8 cellular contexts compared by ENCODE assay signal in the genomic region with DNA sequence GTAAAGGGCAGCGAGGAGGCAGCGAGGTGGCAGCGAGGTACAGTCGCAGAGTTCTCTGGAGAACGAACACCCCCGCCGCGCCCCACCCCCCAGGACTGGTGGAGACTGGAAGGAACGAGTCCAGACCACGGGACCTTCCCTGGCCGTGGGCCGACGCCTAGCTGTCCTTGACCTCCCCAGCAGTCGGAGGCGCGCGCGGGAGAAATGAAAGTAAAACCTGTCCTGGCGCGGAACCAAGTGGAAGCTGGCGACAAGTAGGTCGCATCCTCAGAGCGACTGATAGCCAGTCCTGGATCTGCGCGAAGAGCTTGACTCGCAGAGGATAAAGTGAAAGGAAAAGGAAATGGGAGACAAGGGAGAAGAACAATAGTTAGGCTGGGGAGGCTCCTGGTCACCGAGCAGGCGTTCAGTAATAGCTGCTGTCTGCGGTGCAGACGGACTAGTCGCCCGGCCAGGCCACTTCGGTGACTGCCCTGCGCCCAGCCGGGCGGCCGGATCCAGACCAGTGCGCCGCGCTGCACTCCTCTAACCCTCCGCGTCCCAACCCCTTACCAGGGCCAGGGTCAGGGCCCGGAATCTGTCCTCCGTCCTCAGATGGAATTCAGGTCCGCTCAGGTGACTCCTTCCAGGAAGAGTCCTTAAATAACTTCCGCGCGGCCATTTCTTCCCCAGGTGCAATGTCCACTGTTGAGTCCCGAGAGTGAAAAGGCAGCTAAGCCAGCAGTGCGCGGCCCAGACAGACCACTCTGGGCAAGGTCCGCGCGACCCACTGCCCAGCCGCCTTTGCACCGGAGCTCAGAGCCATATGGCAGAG. TPM values are rescaled to one million over a fixed set of nuclear protein-coding genes. Genes with fewer than 3 reads are reported as not detected.
DNase-seq lines count a peak whose midpoint lies in the region; ATAC-seq and TF ChIP-seq lines count a peak whose summit lies in the region.

No MANE protein-coding gene starts in this region.

- H3K27me3 ChIP-seq in AG04450 (ENCODE audit: control insufficient read depth, insufficient read depth, low read length) (no peaks in the 10 kb centered on the region), NT2/D1 (ENCODE audit: insufficient read depth, insufficient read length) (peaks cover 36% of the 10 kb centered on the region), thyroid gland (no peaks in the 10 kb centered on the region)

- CTCF ChIA-PET in AG04450 (lab: Charles Lee), result interaction anchor here (0.5 to 3.3 kb wide), 7 partner anchors 64 to 545 kb away, joined by 3 to 33 read pairs (median 3); no protein-coding TSS in a partner anchor

- no peaks in the 10 kb centered on the region for H3K4me1 ChIP-seq in NT2/D1 (ENCODE audit: insufficient read depth, insufficient read length)
- peaks cover 40 to 43% of the 10 kb centered on the region in 2 donors for H3K4me1 ChIP-seq in thyroid gland

- H3K27ac ChIP-seq in AG04450 (ENCODE audit: low read depth, low read length), result peak overlapping the region; percentile 95
- H3K27ac ChIP-seq in thyroid gland, result peak overlapping the region; percentile 88 to 97 (median 88)

- DNase-seq in AG04450 (ENCODE audit: low read depth, low spot score) (no peak), NT2/D1 (ENCODE audit: low read depth, low spot score) (no peak), fibroblast of mammary gland (ENCODE audit: low read depth) (peak; percentile 67), naive B cell (peak; percentile 69), thyroid gland (peak; percentile 97 to 98)
- peak; percentile 89 for DNase-seq in activated effector memory CD4-positive, alpha-beta T cell treated with anti-CD3 and anti-CD28 coated beads, Interleukin-2, amount 50 U/mL, for 16 hours

- H3K9me3 ChIP-seq in AG04450 (ENCODE audit: control insufficient read depth, insufficient read depth, low read length) (peaks cover 11% of the 10 kb centered on the region; the same call in 1 of the 2 replicates), NT2/D1 (ENCODE audit: insufficient read depth, low read length) (no peaks in the 10 kb centered on the region), thyroid gland (no peaks in the 10 kb centered on the region)

- TF ChIP-seq CTCF in AG04450 (IDR thresholded peaks at IDR 0.05; ENCODE audit: low read depth, low read length), result no peak
- no peak for TF ChIP-seq CTCF in fibroblast of mammary gland (conservative IDR thresholded peaks at IDR 0.05; ENCODE audit: control insufficient read depth, insufficient read depth, low read depth, low read length)
- no peak for TF ChIP-seq CTCF in thyroid gland (IDR thresholded peaks at IDR 0.05)

- H3K9ac ChIP-seq in NT2/D1 (ENCODE audit: insufficient read length, low read depth), result peak overlapping the region; percentile 82

- H3K4me1 Mint-ChIP-seq in naive B cell, result peaks cover 36 to 57% (median 43%) of the 10 kb centered on the region in 3 donors

- H3K4me3 Mint-ChIP-seq in naive B cell, result peak overlapping the region; percentile 89 to 100 (median 98)

- POLR2A ChIA-PET in AG04450 (lab: Yijun Ruan, JAX), result interaction anchor here (0.6 to 5.8 kb wide), 13 partner anchors 22 to 730 kb away, joined by 3 to 65 read pairs (median 4); a partner anchor contains a TSS

- TF ChIP-seq POLR2A in thyroid gland (IDR thresholded peaks at IDR 0.05), result peak in 1 of 2 donors; percentile 59

- H3K27me3 Mint-ChIP-seq in naive B cell, result peaks cover 6 to 21% (median 16%) of the 10 kb centered on the region in 3 donors

- H3K27ac Mint-ChIP-seq in naive B cell, result peak overlapping the region in 5 of 6 donors; percentile 48 to 92 (median 83)

- ATAC-seq in GM19324 (IDR thresholded peaks at IDR 0.05; ENCODE audit: low FRiP score, unreplicated experiment), result peak; percentile 46
- ATAC-seq in naive B cell (ENCODE audit: low read depth in 2 of 2), result peak; percentile 24 to 27
- no peak for ATAC-seq in HG03095 (IDR thresholded peaks at IDR 0.05; ENCODE audit: unreplicated experiment)

- H3K36me3 ChIP-seq in NT2/D1 (ENCODE audit: insufficient read depth, insufficient read length, low read length) (peaks cover 18% of the 10 kb centered on the region), thyroid gland (no peaks in the 10 kb centered on the region)

- 1 to 4% methylated on average over 36 to 44 of the region's 56 CpGs for WGBS in thyroid gland, 2 donors

- no peaks in the 10 kb centered on the region for H3K36me3 Mint-ChIP-seq in naive B cell

- no peaks in the 10 kb centered on the region for H3K9me3 Mint-ChIP-seq in naive B cell

- intact Hi-C loops in thyroid gland (cut with DNase I), result no loop called here

- H3K4me3 ChIP-seq in AG04450 (ENCODE audit: low read depth, low read length) (peak overlapping the region; percentile 77), NT2/D1 (ENCODE audit: insufficient read length, low read depth) (peak overlapping the region; percentile 93), fibroblast of mammary gland (ENCODE audit: control insufficient read depth, low read depth, low read length) (peak overlapping the region; percentile 98), thyroid gland (replicated peaks in 1 of 3) (peak overlapping the region; percentile 24 to 55 (median 38))

RNA-seq across cellular contexts. Expression of a gene that starts 1.9 kb away (rescaled TPM):
- polyA plus RNA-seq in AG04450 (2011; rRNA removed) (247 and 328 TPM in 2 replicates), naive B cell (ENCODE audit: low read depth in 6 of 6) (1 to 10 TPM in 1 of 6 donors, under 1 TPM in 1, not detected in 4; 0.19 to 1.9 TPM)
- 290 and 429 TPM in 2 replicates for polyA minus RNA-seq in AG04450 (2011; rRNA and poly(A)+ RNA removed)
- total RNA-seq in thyroid gland, result 10 to 100 TPM in 3 of 4 donors, 1 to 10 TPM in 1; 8.0 to 69.1 (median 20.5) TPM

RNA-seq across cellular contexts. Expression of a gene that starts 8.9 kb away (rescaled TPM):
- polyA plus RNA-seq in AG04450 (2011; rRNA removed) (43.0 and 44.4 TPM in 2 replicates), naive B cell (ENCODE audit: low read depth in 6 of 6) (1 to 10 TPM; 2.4 to 8.5 (median 3.1) TPM)
- 66.1 and 72.1 TPM in 2 replicates for polyA minus RNA-seq in AG04450 (2011; rRNA and poly(A)+ RNA removed)
- 10 to 100 TPM; 67.5 to 92.9 (median 71.6) TPM for total RNA-seq in thyroid gland

Comparison
In these comparisons a context has a peak if more than half of its experiments do, and no peak if none do; other contexts are left out.
1. DNase-seq: peak in activated effector memory CD4-positive, alpha-beta T cell treated with anti-CD3 and anti-CD28 coated beads, Interleukin-2, amount 50 U/mL, for 16 hours (single experiment), fibroblast of mammary gland (single experiment), naive B cell (single experiment) and thyroid gland (2 of 2); none in AG04450 (single experiment) and NT2/D1 (single experiment).
2. H3K4me3 ChIP-seq: peak in every context shown above with its lines; median percentile 98 in fibroblast of mammary gland; 93 in NT2/D1; 77 in AG04450; 38 in thyroid gland.
3. RNA of a gene that starts 1.9 kb away (polyA plus RNA-seq): 247 to 328 TPM in AG04450; 0.19 to 1.9 TPM in naive B cell; every median in the first group is over 10 times any median in the second.